Comparison of ENCODE assay signal across 10 cellular contexts in genomic region chr4:119238068-119238722, GRCh38. TPM values are rescaled to one million over a fixed set of nuclear protein-coding genes. Genes with fewer than 3 reads are reported as not detected.
DNase-seq lines count a peak whose midpoint lies in the region; ATAC-seq and TF ChIP-seq lines count a peak whose summit lies in the region.
"Had no signal": no experiment of that assay in that cellular context is flagged by ENCODE, and none has a peak within 500 bp of the region (broad histone marks: within the 10 kb centered on the region; RNA-seq: fewer than 3 reads in every experiment).

No MANE protein-coding gene starts in this region.

- H3K9me2 ChIP-seq in OCI-LY7 (ENCODE audit: insufficient read depth, low read length) = no peaks in the 10 kb centered on the region

- no peaks in the 10 kb centered on the region for H3K9me3 Mint-ChIP-seq in endothelial cell (ENCODE audit: unreplicated experiment)

- intact Hi-C loops in posterior vena cava (cut with DNase I) (no loop called here), OCI-LY7 (cut with micrococcal nuclease; ENCODE audit: unreplicated experiment) (no loop called here), cardiac septum (cut with DNase I) (no loop called here)

- peaks cover 19% of the 10 kb centered on the region for H3K4me1 Mint-ChIP-seq in endothelial cell (ENCODE audit: unreplicated experiment)

- no peaks in the 10 kb centered on the region for H4K20me1 ChIP-seq in OCI-LY7 (ENCODE audit: insufficient read depth, low read length)

- no peak overlapping the region for H3K4me2 ChIP-seq in OCI-LY7 (ENCODE audit: low read length)

- peaks cover 4% of the 10 kb centered on the region; the same call in 1 of the 2 replicates for H3K79me2 ChIP-seq in OCI-LY7 (ENCODE audit: insufficient read depth, low read depth, low read length)

- POLR2A ChIA-PET in OCI-LY7 (lab: Charles Lee) = interaction anchor here (0.8 to 1.8 kb wide), 4 partner anchors 10 to 26 kb away, joined by 3 to 7 read pairs (median 3); partner anchors contain the start of gene USP53

- no peak overlapping the region for H2AFZ ChIP-seq in OCI-LY7 (ENCODE audit: low read length)

- no TSS peak for BruUV-seq in OCI-LY7 (replicated peaks; lab: Mats Ljungman, UMichigan)

- peaks cover 11% of the 10 kb centered on the region for H3K4me1 ChIP-seq in OCI-LY7 (ENCODE audit: insufficient read depth, low read length, poor library complexity, severe bottlenecking)

- DNase-seq in endothelial cell (ENCODE audit: low spot score) (no peak), posterior vena cava (ENCODE audit: low spot score) (no peak), OCI-LY7 (ENCODE audit: low spot score) (no peak), cardiac septum (ENCODE audit: low spot score) (no peak), SK-N-DZ (ENCODE audit: low spot score) (no peak)
- DNase-seq: NCI-H1092 treated with DMSO at 0.1 percent for 48 hours, ovary had no signal

- ATAC-seq in GM18511 (IDR thresholded peaks at IDR 0.05; ENCODE audit: unreplicated experiment) (peak; percentile 98), GM21423 (IDR thresholded peaks at IDR 0.05; ENCODE audit: unreplicated experiment) (peak; percentile 98), HG03354 (IDR thresholded peaks at IDR 0.05; ENCODE audit: poor library complexity, severe bottlenecking, unreplicated experiment) (peak; percentile 98)

- no peaks in the 10 kb centered on the region for H3K36me3 Mint-ChIP-seq in endothelial cell (ENCODE audit: low read depth, unreplicated experiment)

- CTCF ChIA-PET in OCI-LY7 (lab: Charles Lee; ENCODE audit: unreplicated experiment) = no interaction called here

- no peak overlapping the region for H3K4me3 Mint-ChIP-seq in endothelial cell (ENCODE audit: unreplicated experiment)

- no peak overlapping the region for H3K27ac ChIP-seq in OCI-LY7 (ENCODE audit: low read depth, low read length, poor library complexity, severe bottlenecking)
- H3K27ac ChIP-seq: ovary had no signal

- peak overlapping the region; percentile 68 for H3K27ac Mint-ChIP-seq in endothelial cell (ENCODE audit: unreplicated experiment)

- TF ChIP-seq CTCF in endothelial cell (IDR thresholded peaks at IDR 0.05; ENCODE audit: unreplicated experiment) = no peak
- no peak for TF ChIP-seq CTCF in OCI-LY7 (conservative IDR thresholded peaks at IDR 0.05; ENCODE audit: low read length)

- H3K27me3 Mint-ChIP-seq in endothelial cell (ENCODE audit: unreplicated experiment) = no peaks in the 10 kb centered on the region

- no peak overlapping the region for H3K4me3 ChIP-seq in OCI-LY7 (ENCODE audit: low read depth, low read length, poor library complexity, severe bottlenecking)
- H3K4me3 ChIP-seq: ovary had no signal

- H3K36me3 ChIP-seq in OCI-LY7 (ENCODE audit: insufficient read depth, low read length) = no peaks in the 10 kb centered on the region
- H3K36me3 ChIP-seq: ovary had no signal

- no peaks in the 10 kb centered on the region for H3K9me3 ChIP-seq in OCI-LY7 (ENCODE audit: low read length)
- H3K9me3 ChIP-seq: ovary had no signal

RNA-seq across cellular contexts. Expression of gene USP53, which starts 25.7 kb away (rescaled TPM):
- total RNA-seq in endothelial cell (ENCODE audit: unreplicated experiment) (18.5 TPM), posterior vena cava (100 to 1,000 TPM in 1 of 2 donors, 10 to 100 TPM in 1; 87.6 to 134 TPM), OCI-LY7 (2022) (9.2 and 10.5 TPM in 2 replicates), cardiac septum (49.7 TPM)
- total RNA-seq in OCI-LY7 (2014; rRNA removed; shearing (Covaris generic)) = 4.9 and 6.7 TPM in 2 replicates
- polyA plus RNA-seq in SK-N-DZ (2014; cell fraction: cytosol; rRNA removed) = 2.8 and 3.2 TPM in 2 replicates
- polyA plus RNA-seq in SK-N-DZ (2014; cell fraction: nucleus; rRNA removed) = 5.3 and 5.5 TPM in 2 replicates
